Comparison of ENCODE assay signal across 10 cellular contexts in the genomic region with DNA sequence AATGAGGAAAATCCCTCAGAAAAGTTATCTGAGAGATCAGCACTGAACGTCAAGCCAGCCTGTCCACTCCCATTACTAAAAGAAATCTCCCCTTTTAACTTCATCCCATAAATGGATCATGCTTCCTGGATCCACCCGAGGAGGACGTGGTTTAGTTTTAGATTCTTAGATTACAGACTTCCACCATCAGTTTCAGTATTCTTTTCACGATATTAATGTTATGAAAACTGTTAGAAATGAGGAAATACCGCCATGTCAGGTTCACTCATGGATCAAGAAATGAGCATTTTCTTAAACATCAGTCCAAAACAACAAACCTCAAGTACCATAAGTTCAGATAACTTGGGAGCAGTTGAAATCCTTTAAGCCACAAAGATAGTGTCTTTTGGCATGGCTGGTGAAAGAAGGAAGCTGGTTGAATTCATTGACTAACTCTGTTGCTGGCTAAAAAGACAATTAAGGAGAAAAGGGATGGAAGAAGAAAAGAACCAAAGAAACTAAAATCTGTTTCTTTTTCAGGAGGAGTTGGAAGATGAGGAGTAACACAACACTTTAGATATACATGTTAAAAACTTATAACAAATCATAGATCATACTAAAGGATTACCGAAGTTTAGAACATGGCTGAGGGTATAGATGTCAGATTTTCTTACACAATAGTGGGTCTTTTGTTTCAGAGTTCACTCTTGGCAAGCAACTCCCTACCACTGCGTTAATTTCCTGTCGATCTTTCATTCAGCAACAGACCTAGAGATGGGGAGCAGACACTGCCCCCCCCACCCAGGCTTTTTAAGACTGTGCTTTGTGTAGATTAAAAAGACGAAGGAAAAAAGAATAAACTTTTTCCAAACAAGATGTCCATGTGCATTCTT. TPM values are rescaled to one million over a fixed set of nuclear protein-coding genes. Genes with fewer than 3 reads are reported as not detected.
DNase-seq lines count a peak whose midpoint lies in the region; ATAC-seq, FAIRE-seq and TF ChIP-seq lines count a peak whose summit lies in the region.
"Had no signal": no experiment of that assay in that cellular context is flagged by ENCODE, and none has a peak within 500 bp of the region (broad histone marks: within the 10 kb centered on the region; RNA-seq: fewer than 3 reads in every experiment).

No MANE protein-coding gene starts in this region.

- TF ChIP-seq RAD21 in HepG2 (CRISPR knock-in tag; IDR thresholded peaks at IDR 0.05), result no peak

- H3K4me1 Mint-ChIP-seq in activated T-cell treated with anti-CD3 and anti-CD28 coated beads, Interleukin-2, amount 50 U/mL, for 4 hours (ENCODE audit: low read depth), result peaks cover 5% of the 10 kb centered on the region
- H3K4me1 Mint-ChIP-seq in effector memory CD8-positive, alpha-beta T cell (ENCODE audit: low read depth in 2 of 2), result peaks cover 4 to 13% of the 10 kb centered on the region in 2 donors

- no peak for TF ChIP-seq CTCF in HepG2 (CRISPR knock-in tag; IDR thresholded peaks at IDR 0.05)
- TF ChIP-seq CTCF in thyroid gland (IDR thresholded peaks at IDR 0.05), result no peak
- TF ChIP-seq CTCF in GM10266 (IDR thresholded peaks at IDR 0.05; ENCODE audit: control insufficient read depth, insufficient read depth, low read depth, missing control alignments), result no peak
- no peak for TF ChIP-seq CTCF in GM20000 (IDR thresholded peaks at IDR 0.05; ENCODE audit: extremely low read depth, missing control alignments)

- DNase-seq in OCI-M1 (lab: John Stamatoyannopoulos, UW) (peak; percentile 76), HepG2 (ENCODE audit: low spot score) (no peak), thyroid gland (no peak), GM10266 (ENCODE audit: extremely low spot score) (no peak), GM20000 (ENCODE audit: low spot score) (no peak)
- no peak for DNase-seq in activated T-cell treated with anti-CD3 and anti-CD28 coated beads, Interleukin-2, amount 50 U/mL, for 4 hours
- DNase-seq in effector memory CD8-positive, alpha-beta T cell, result no peak
- DNase-seq: NCI-H2081 treated with DMSO at 0.1 percent for 48 hours, WERI-Rb-1 had no signal

- no peak overlapping the region for H3K4me3 Mint-ChIP-seq in activated T-cell treated with anti-CD3 and anti-CD28 coated beads, Interleukin-2, amount 50 U/mL, for 4 hours
- H3K4me3 Mint-ChIP-seq in effector memory CD8-positive, alpha-beta T cell, result no peak overlapping the region

- H3K27ac ChIP-seq in cingulate gyrus (ENCODE audit: low read depth, low read length), result peak overlapping the region; percentile 39
- no peak overlapping the region for H3K27ac ChIP-seq in HepG2 (ENCODE audit: extremely low read length, insufficient read depth, low read length)
- peak overlapping the region; percentile 54 to 84 (median 60) for H3K27ac ChIP-seq in thyroid gland
- H3K27ac ChIP-seq: WERI-Rb-1 had no signal

- no peaks in the 10 kb centered on the region for H3K27me3 Mint-ChIP-seq in activated T-cell treated with anti-CD3 and anti-CD28 coated beads, Interleukin-2, amount 50 U/mL, for 4 hours (ENCODE audit: low read depth)
- no peaks in the 10 kb centered on the region for H3K27me3 Mint-ChIP-seq in effector memory CD8-positive, alpha-beta T cell

- BruUV-seq in HepG2 (replicated peaks; lab: Mats Ljungman, UMichigan), result TSS peak; percentile 3

- peaks cover 6% of the 10 kb centered on the region for H4K20me1 ChIP-seq in HepG2 (ENCODE audit: insufficient read depth, low read length)

- H3K4me1 ChIP-seq in HepG2 (ENCODE audit: insufficient read depth, low read length) (peaks cover 28% of the 10 kb centered on the region), thyroid gland (peaks cover 62 to 71% of the 10 kb centered on the region in 2 donors)

- 85% methylated on average over 9 of the region's 9 CpGs for WGBS in HepG2 (ENCODE audit: low lambda C conversion rate)
- WGBS in thyroid gland, 2 donors, result 29 to 37% methylated on average over 9 of the region's 9 CpGs

- POLR2A ChIA-PET in HepG2 (lab: Yijun Ruan, JAX), result no interaction called here

- H3K36me3 Mint-ChIP-seq in activated T-cell treated with anti-CD3 and anti-CD28 coated beads, Interleukin-2, amount 50 U/mL, for 4 hours (ENCODE audit: insufficient read depth), result no peaks in the 10 kb centered on the region
- no peaks in the 10 kb centered on the region for H3K36me3 Mint-ChIP-seq in effector memory CD8-positive, alpha-beta T cell (ENCODE audit: insufficient read depth)

- H3K9me3 ChIP-seq in HepG2 (ENCODE audit: low read length), result no peaks in the 10 kb centered on the region
- no peaks in the 10 kb centered on the region for H3K9me3 ChIP-seq in thyroid gland

- no peak overlapping the region for H3K27ac Mint-ChIP-seq in effector memory CD8-positive, alpha-beta T cell

- TF ChIP-seq EP300 in HepG2 (IDR thresholded peaks at IDR 0.05; ENCODE audit: low read depth in 2 of 2, low read length in 2 of 2) (no peak), HepG2 (CRISPR knock-in tag; IDR thresholded peaks at IDR 0.05; ENCODE audit: borderline replicate concordance) (no peak)

- intact Hi-C loops in HepG2 (cut with micrococcal nuclease; ENCODE audit: unreplicated experiment), result no loop called here
- intact Hi-C loops in thyroid gland (cut with DNase I), result no loop called here

- no peak for ATAC-seq in HepG2
- no peak for ATAC-seq in activated T-cell treated with anti-CD3 and anti-CD28 coated beads, Interleukin-2, amount 50 U/mL, for 4 hours
- no peak for ATAC-seq in effector memory CD8-positive, alpha-beta T cell (replicated peaks)

- CTCF ChIA-PET in HepG2 (lab: Yijun Ruan, JAX; ENCODE audit: low intra/inter-chr PET ratio, low total read pairs), result no interaction called here

- no peak for FAIRE-seq in HepG2 (lab: Jason Lieb, UNC)

- H3K9ac ChIP-seq in HepG2 (ENCODE audit: insufficient read depth, low read depth, low read length), result no peak overlapping the region

- H3K27me3 ChIP-seq in HepG2 (ENCODE audit: control insufficient read depth in 1 of 2, insufficient read depth in 2 of 2, low read length in 2 of 2), result no peaks in the 10 kb centered on the region
- H3K27me3 ChIP-seq in thyroid gland, result no peaks in the 10 kb centered on the region

- in situ Hi-C loops in HepG2 (cut with HindIII; ENCODE audit: extremely low pct_ligation_motif_present, low pct_unique_long_range_greater_than_20kb), result no loop called here

- no peaks in the 10 kb centered on the region for H3K9me3 Mint-ChIP-seq in activated T-cell treated with anti-CD3 and anti-CD28 coated beads, Interleukin-2, amount 50 U/mL, for 4 hours
- no peaks in the 10 kb centered on the region for H3K9me3 Mint-ChIP-seq in effector memory CD8-positive, alpha-beta T cell

- no peak overlapping the region for H3K4me2 ChIP-seq in HepG2 (ENCODE audit: low read depth, low read length)

- TF ChIP-seq POLR2A in HepG2 (IDR thresholded peaks at IDR 0.05; ENCODE audit: insufficient read depth in 1 of 2, low read depth in 2 of 2, low read length in 2 of 2) (no peak), thyroid gland (IDR thresholded peaks at IDR 0.05) (no peak)

- peaks cover 95% of the 10 kb centered on the region for H3K79me2 ChIP-seq in HepG2 (ENCODE audit: insufficient read depth, low read length)

- H2AFZ ChIP-seq in HepG2 (ENCODE audit: low read length), result no peak overlapping the region

- H3K4me3 ChIP-seq in HepG2 (replicated peaks in 1 of 3; ENCODE audit: insufficient read depth in 1 of 3, low read depth in 2 of 3, low read length in 3 of 3), result no peak overlapping the region
- no peak overlapping the region for H3K4me3 ChIP-seq in thyroid gland (replicated peaks in 1 of 3)

- peaks cover 0 to 10% of the 10 kb centered on the region in 2 experiments; a peak in 3 of 5 replicates for H3K36me3 ChIP-seq in HepG2 (replicated peaks in 1 of 2; ENCODE audit: control insufficient read depth in 1 of 2, insufficient read depth in 2 of 2, low read length in 2 of 2)
- H3K36me3 ChIP-seq in thyroid gland, result no peaks in the 10 kb centered on the region
- H3K36me3 ChIP-seq: WERI-Rb-1 had no signal

TF ChIP-seq in HepG2, 621 proteins besides CTCF, POLR2A, EP300 and RAD21 (continues in another document):
- no peak for TF ChIP-seq MXI1 (IDR thresholded peaks at IDR 0.05; ENCODE audit: borderline replicate concordance, low read depth, low read length)
- TF ChIP-seq ARID2 (CRISPR knock-in tag; IDR thresholded peaks at IDR 0.05; ENCODE audit: borderline replicate concordance), result no peak
- no peak for TF ChIP-seq SALL2 (CRISPR knock-in tag; IDR thresholded peaks at IDR 0.05)
- TF ChIP-seq ZNF546 (CRISPR knock-in tag; conservative IDR thresholded peaks at IDR 0.05), result no peak
- no peak for TF ChIP-seq GFI1 (CRISPR knock-in tag; IDR thresholded peaks at IDR 0.05; ENCODE audit: borderline replicate concordance)
- TF ChIP-seq ZFX (CRISPR knock-in tag; IDR thresholded peaks at IDR 0.05; ENCODE audit: low read depth), result no peak
- no peak for TF ChIP-seq MAFF (IDR thresholded peaks at IDR 0.05; ENCODE audit: low read depth, low read length)
- no peak for TF ChIP-seq MIER2 (CRISPR knock-in tag; IDR thresholded peaks at IDR 0.05)

RNA-seq across cellular contexts. Expression of a gene that starts 50.1 kb away (rescaled TPM):
- 14.8 and 28.5 TPM in 2 replicates for total RNA-seq in HepG2 (2016; rRNA removed; fragmentation: Illumina TruSeq; extraction: Trizol)
- 8.1 and 8.4 TPM in 2 replicates for total RNA-seq in HepG2 (2016; cell fraction: cytosol; rRNA removed; fragmentation: Illumina TruSeq; extraction: Trizol; ENCODE audit: low read depth)
- 11.5 and 25.9 TPM in 2 replicates for total RNA-seq in HepG2 (2016; cell fraction: insoluble cytoplasmic fraction; rRNA removed; fragmentation: Illumina TruSeq; extraction: Trizol)
- 7.4 and 7.5 TPM in 2 replicates for total RNA-seq in HepG2 (2016; cell fraction: membrane; rRNA removed; fragmentation: Illumina TruSeq; extraction: Trizol)
- 110 and 115 TPM in 2 replicates for total RNA-seq in HepG2 (2016; cell fraction: nucleus; rRNA removed; fragmentation: Illumina TruSeq; extraction: Trizol)
- 14.1 and 14.7 TPM in 2 replicates for polyA plus RNA-seq in HepG2 (2011; rRNA removed)
- polyA plus RNA-seq in HepG2 (2011; cell fraction: cytosol; rRNA removed), result 11.0 and 12.6 TPM in 2 replicates
- 20.1 and 25.7 TPM in 2 replicates for polyA plus RNA-seq in HepG2 (2011; cell fraction: nucleus; rRNA removed)
- 4.5 and 5.7 TPM in 2 replicates for polyA plus RNA-seq in HepG2 (2012)
- polyA plus RNA-seq in HepG2 (2016; cell fraction: cytosol; fragmentation: Illumina TruSeq; extraction: Trizol; ENCODE audit: low read depth), result 0.64 and 0.71 TPM in 2 replicates
- 11.5 and 13.5 TPM in 2 replicates for polyA plus RNA-seq in HepG2 (2016; cell fraction: insoluble cytoplasmic fraction; fragmentation: Illumina TruSeq; extraction: Trizol; ENCODE audit: low read depth)
- 3.0 and 3.1 TPM in 2 replicates for polyA plus RNA-seq in HepG2 (2016; cell fraction: membrane; fragmentation: Illumina TruSeq; extraction: Trizol; ENCODE audit: low read depth)
- 15.9 and 21.9 TPM in 2 replicates for polyA plus RNA-seq in HepG2 (2016; cell fraction: nucleus; fragmentation: Illumina TruSeq; extraction: Trizol; ENCODE audit: insufficient read depth, low read depth)
- 62.5 and 117 TPM in 2 replicates for polyA minus RNA-seq in HepG2 (2011; rRNA and poly(A)+ RNA removed; ENCODE audit: low replicate concordance)
- polyA minus RNA-seq in HepG2 (2011; cell fraction: cytosol; rRNA and poly(A)+ RNA removed), result 18.3 and 19.2 TPM in 2 replicates
- polyA minus RNA-seq in HepG2 (2011; cell fraction: nucleus; rRNA and poly(A)+ RNA removed), result 167 and 202 TPM in 2 replicates
- 100 to 1,000 TPM; 105 to 149 (median 118) TPM for total RNA-seq in thyroid gland
- total RNA-seq in activated T-cell treated with anti-CD3 and anti-CD28 coated beads, Interleukin-2, amount 50 U/mL, for 4 hours, result 1 to 10 TPM; 2.7 to 6.9 (median 5.8) TPM
